14 cellular contexts compared by ENCODE assay signal in the genomic region with DNA sequence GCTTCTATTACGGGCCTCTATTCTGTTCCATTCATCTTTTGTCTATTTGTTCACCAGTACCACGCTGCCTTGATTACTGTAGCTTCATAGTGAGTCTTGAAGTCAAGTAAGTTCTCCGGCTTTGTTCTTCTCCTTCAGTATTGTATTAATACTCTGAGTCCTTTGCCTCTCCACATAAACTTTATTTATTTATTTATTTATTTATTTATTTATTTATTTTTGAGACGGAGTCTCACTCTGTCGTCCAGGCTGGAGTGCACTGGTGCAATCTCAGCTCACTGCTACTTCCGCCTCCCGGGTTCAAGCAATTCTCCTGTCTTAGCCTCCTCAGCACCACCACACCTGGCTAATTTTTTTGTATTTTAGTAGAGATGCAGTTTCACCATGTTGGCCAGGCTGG. TPM values are rescaled to one million over a fixed set of nuclear protein-coding genes. Genes with fewer than 3 reads are reported as not detected.
"Had no signal": no experiment of that assay in that cellular context is flagged by ENCODE, and none has a peak within 500 bp of the region (broad histone marks: within the 10 kb centered on the region; RNA-seq: fewer than 3 reads in every experiment).

No MANE protein-coding gene starts in this region.

RNA-seq across cellular contexts. Expression of gene AQP12B, which starts 22.8 kb away (rescaled TPM):
- total RNA-seq: subcutaneous adipose tissue, suprapubic skin, temporal lobe, testis, thoracic aorta, upper lobe of left lung, upper lobe of right lung, ureter, urinary bladder, uterus, vagina had no signal
- polyA plus RNA-seq: urinary bladder had no signal

RNA-seq across cellular contexts. Expression of gene AQP12A, which starts 31.8 kb away (rescaled TPM):
- total RNA-seq: stomach, subcutaneous adipose tissue, suprapubic skin, temporal lobe, testis, thoracic aorta, thyroid gland, transverse colon, upper lobe of left lung, upper lobe of right lung, ureter, urinary bladder, uterus, vagina had no signal
- polyA plus RNA-seq: stomach, urinary bladder had no signal
